ENCODE assay signal across 8 cellular contexts in the genomic region with DNA sequence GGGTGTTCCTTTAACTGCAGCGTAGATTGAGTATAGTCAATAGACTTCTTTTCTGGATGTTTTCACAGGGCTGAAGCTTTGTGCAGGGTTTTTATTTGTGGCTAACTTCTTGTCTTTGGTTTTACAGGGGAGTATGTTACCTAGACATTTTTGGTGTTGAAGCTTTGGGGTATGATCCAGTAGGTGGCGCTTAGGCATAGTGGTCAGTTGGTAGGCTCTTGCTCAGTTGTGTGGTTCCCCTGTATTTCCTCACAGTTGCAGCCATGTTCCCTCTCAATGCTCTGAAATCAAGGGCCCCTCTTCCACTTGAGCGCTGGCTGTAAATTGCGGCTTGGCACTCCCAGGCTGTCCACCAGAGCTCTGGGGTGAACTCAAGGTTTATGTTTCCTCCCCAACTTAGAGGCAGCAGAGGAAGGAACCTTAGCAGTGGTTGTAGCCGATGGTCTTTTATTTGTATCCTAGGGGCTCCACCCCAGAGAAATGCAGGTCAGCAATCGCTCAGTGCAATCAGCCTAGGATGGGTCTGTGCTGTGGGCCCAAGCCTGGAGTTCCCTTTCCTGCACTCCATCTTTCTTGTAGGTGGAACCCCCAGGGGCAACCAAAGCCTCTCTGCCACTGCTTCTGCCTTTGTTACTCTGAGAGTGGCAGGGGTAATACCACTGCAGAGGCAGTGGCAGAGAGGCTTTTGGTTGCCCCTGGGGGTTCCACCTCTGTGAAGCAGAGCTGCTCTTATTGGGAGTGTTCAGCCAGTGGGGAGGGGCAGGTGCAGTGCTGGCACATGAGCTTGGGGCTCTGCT. TPM values are rescaled to one million over a fixed set of nuclear protein-coding genes. Genes with fewer than 3 reads are reported as not detected.
A peak's percentile ranks its signal among the peaks of the same experiment; 100 is the strongest.
DNase-seq lines count a peak whose midpoint lies in the region; ATAC-seq, FAIRE-seq and TF ChIP-seq lines count a peak whose summit lies in the region.

No MANE protein-coding gene starts in this region.

- no peaks in the 10 kb centered on the region for H3K9me3 ChIP-seq in small intestine (ENCODE audit: control insufficient read depth, low read depth)

- no peaks in the 10 kb centered on the region for H3K27me3 ChIP-seq in small intestine (ENCODE audit: control insufficient read depth in 2 of 2, insufficient read depth in 2 of 2, low read length in 2 of 2)

- no peaks in the 10 kb centered on the region for H3K9me3 Mint-ChIP-seq in activated naive CD4-positive, alpha-beta T cell treated with anti-CD3 and anti-CD28 coated beads, Interleukin-2, amount 10 ng/mL, durations not matched to agents 7 days and 5 days

- ATAC-seq in HG02610 (IDR thresholded peaks at IDR 0.05; ENCODE audit: unreplicated experiment) (peak; percentile 53), left ventricle myocardium superior (peak; percentile 79)

- WGBS in small intestine, 3 donors = 74 to 79% (median 78%) methylated on average over 6 of the region's 6 CpGs

- H3K4me1 ChIP-seq in small intestine (ENCODE audit: control insufficient read depth in 2 of 2, insufficient read depth in 1 of 2, low read depth in 1 of 2, low read length in 1 of 2) = no peaks in the 10 kb centered on the region

- TF ChIP-seq CTCF in GM10266 (IDR thresholded peaks at IDR 0.05; ENCODE audit: control insufficient read depth, insufficient read depth, low read depth, missing control alignments) = peak; percentile 51

- H3K36me3 ChIP-seq in small intestine (ENCODE audit: control insufficient read depth in 2 of 2, insufficient read depth in 2 of 2, low read length in 2 of 2) = no peaks in the 10 kb centered on the region

- peaks cover 7% of the 10 kb centered on the region for H3K27me3 Mint-ChIP-seq in activated naive CD4-positive, alpha-beta T cell treated with anti-CD3 and anti-CD28 coated beads, Interleukin-2, amount 10 ng/mL, durations not matched to agents 7 days and 5 days

- no peaks in the 10 kb centered on the region for H3K36me3 Mint-ChIP-seq in activated naive CD4-positive, alpha-beta T cell treated with anti-CD3 and anti-CD28 coated beads, Interleukin-2, amount 10 ng/mL, durations not matched to agents 7 days and 5 days

- FAIRE-seq in small intestine (lab: Jason Lieb, UNC) (no peak), frontal cortex (lab: Jason Lieb, UNC) (no peak)

- DNase-seq in A172 (ENCODE audit: low spot score) (peak; percentile 42), GM10266 (ENCODE audit: extremely low spot score) (peak; percentile 20), NCI-H69 (lab: John Stamatoyannopoulos, UW) (peak; percentile 37), left ventricle myocardium superior (no peak), small intestine (peak; percentile 31), frontal cortex (ENCODE audit: low spot score in 2 of 2) (no peak)
- DNase-seq in activated naive CD4-positive, alpha-beta T cell treated with anti-CD3 and anti-CD28 coated beads, Interleukin-2, amount 10 ng/mL, durations not matched to agents 7 days and 5 days = peak; percentile 58

- H3K27ac ChIP-seq in small intestine (ENCODE audit: low read depth in 1 of 2, low read length in 1 of 2) = no peak overlapping the region

- H3K4me1 Mint-ChIP-seq in activated naive CD4-positive, alpha-beta T cell treated with anti-CD3 and anti-CD28 coated beads, Interleukin-2, amount 10 ng/mL, durations not matched to agents 7 days and 5 days = peaks cover 14% of the 10 kb centered on the region

- H3K4me3 Mint-ChIP-seq in activated naive CD4-positive, alpha-beta T cell treated with anti-CD3 and anti-CD28 coated beads, Interleukin-2, amount 10 ng/mL, durations not matched to agents 7 days and 5 days = no peak overlapping the region

- no peak overlapping the region for H3K4me3 ChIP-seq in small intestine (ENCODE audit: low read depth in 1 of 2, low read length in 2 of 2)

- CTCF ChIA-PET in activated naive CD4-positive, alpha-beta T cell treated with anti-CD3 and anti-CD28 coated beads, Interleukin-2, amount 10 ng/mL, durations not matched to agents 7 days and 5 days (lab: Charles Lee) = interaction anchor here (0.8 to 5.0 kb wide), 12 partner anchors 17 to 357 kb away, joined by 3 to 32 read pairs (median 4); no protein-coding TSS in a partner anchor

- intact Hi-C loops in left ventricle myocardium superior (cut with micrococcal nuclease) = loop anchor here (5.0 kb wide), 1 partner anchor 236 kb away; no protein-coding TSS in a partner anchor

- peak overlapping the region; percentile 56 for H3K27ac Mint-ChIP-seq in activated naive CD4-positive, alpha-beta T cell treated with anti-CD3 and anti-CD28 coated beads, Interleukin-2, amount 10 ng/mL, durations not matched to agents 7 days and 5 days

RNA-seq across cellular contexts. Expression of a gene that starts 55.1 kb away (rescaled TPM):
- total RNA-seq in A172 (2014; rRNA removed; shearing (Covaris generic)) = 40.7 and 62.5 TPM in 2 replicates
- 36.7 TPM for total RNA-seq in left ventricle myocardium superior
- 100 to 1,000 TPM in 2 of 3 donors, 10 to 100 TPM in 1; 90.4 to 215 (median 135) TPM for polyA plus RNA-seq in small intestine
- 52.2 TPM for total RNA-seq in frontal cortex

Comparison
In these comparisons a context has a peak if more than half of its experiments do, and no peak if none do; other contexts are left out.
1. DNase-seq: peak in A172 (single experiment), GM10266 (single experiment), NCI-H69 (single experiment), activated naive CD4-positive, alpha-beta T cell treated with anti-CD3 and anti-CD28 coated beads, Interleukin-2, amount 10 ng/mL, durations not matched to agents 7 days and 5 days (single experiment) and small intestine (single experiment); none in left ventricle myocardium superior (single experiment) and frontal cortex (0 of 2).